Comparison of ENCODE assay signal across 9 cellular contexts in the genomic region with DNA sequence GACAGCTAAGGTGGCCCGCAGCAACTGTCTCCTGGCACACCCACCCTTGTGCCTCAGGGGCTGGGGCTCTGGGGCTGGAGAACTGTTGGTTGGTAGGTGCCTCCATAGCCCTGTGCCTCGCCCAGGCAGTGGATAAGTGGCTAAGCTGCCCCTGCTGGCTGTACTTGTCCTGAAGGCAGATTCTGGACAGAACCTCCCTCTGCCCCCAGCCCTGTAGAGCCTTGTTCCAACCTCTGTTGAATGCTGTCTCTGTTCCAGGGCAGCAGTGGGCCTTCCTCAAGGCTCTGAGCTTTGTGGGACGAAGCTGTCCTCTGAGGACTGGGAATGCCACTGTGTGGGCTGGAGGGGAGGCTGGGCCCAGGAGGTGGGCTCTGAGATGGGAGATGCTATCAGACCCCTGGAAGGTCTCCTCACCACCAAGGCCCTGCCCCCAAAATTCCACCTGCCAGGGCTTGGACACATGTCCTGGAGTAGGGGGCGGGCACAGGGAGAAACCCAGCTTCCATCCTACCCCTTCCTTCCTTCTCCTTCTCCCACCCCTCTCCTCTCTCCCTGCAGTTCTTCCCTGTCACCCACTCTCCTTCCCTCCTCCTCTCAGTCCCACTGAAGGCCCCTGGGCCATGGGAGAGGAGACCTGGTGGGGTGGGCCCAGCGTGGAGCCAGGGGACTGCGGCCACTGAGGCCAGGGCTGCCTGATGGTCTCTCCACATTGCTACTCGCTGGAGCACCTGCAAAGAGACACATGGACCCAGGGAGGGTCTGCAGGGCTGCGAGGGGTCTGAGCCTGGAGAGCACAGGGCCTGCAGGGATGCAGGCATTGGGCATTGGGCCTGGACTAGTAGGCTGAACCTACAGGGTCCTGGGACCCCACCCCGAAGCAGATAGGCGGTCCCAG. TPM values are rescaled to one million over a fixed set of nuclear protein-coding genes. Genes with fewer than 3 reads are reported as not detected.
DNase-seq lines count a peak whose midpoint lies in the region; ATAC-seq and TF ChIP-seq lines count a peak whose summit lies in the region.
"Had no signal": no experiment of that assay in that cellular context is flagged by ENCODE, and none has a peak within 500 bp of the region (broad histone marks: within the 10 kb centered on the region; RNA-seq: fewer than 3 reads in every experiment).

No MANE protein-coding gene starts in this region.

- TF ChIP-seq CTCF in Panc1 (IDR thresholded peaks at IDR 0.05) (no peak), heart right ventricle (IDR thresholded peaks at IDR 0.05) (peak in 4 of 9 donors; percentile 8 to 31 (median 28)), stomach (IDR thresholded peaks at IDR 0.05) (no peak)

- in situ Hi-C loops in Panc1 (cut with HindIII; ENCODE audit: low pct_unique_long_range_greater_than_20kb, low sequenced_read_pairs), result no loop called here

- H3K9me3 ChIP-seq in Panc1 (ENCODE audit: control insufficient read depth, insufficient read depth, low read depth, low read length) (no peaks in the 10 kb centered on the region), heart right ventricle (no peaks in the 10 kb centered on the region), stomach (no peaks in the 10 kb centered on the region)
- H3K9me3 ChIP-seq: SJSA1 had no signal

- WGBS in heart right ventricle, 2 donors, result 87% methylated on average over 9 to 10 of the region's 10 CpGs
- WGBS in stomach, 5 donors, result 81 to 91% (median 87%) methylated on average over 8 to 10 of the region's 10 CpGs

- no TSS peak for BruUV-seq in Panc1 (replicated peaks; lab: Mats Ljungman, UMichigan)

- peak; percentile 6 for ATAC-seq in GM19395 (IDR thresholded peaks at IDR 0.05; ENCODE audit: unreplicated experiment)
- peak; percentile 68 for ATAC-seq in Panc1
- ATAC-seq in heart right ventricle, result peak; percentile 20 to 60 (median 40)

- TF ChIP-seq POLR2A in stomach (IDR thresholded peaks at IDR 0.05), result no peak

- no peak for DNase-seq in Panc1 (ENCODE audit: low read depth, low spot score)
- peak in 1 of 2 donors; percentile 29 for DNase-seq in heart right ventricle
- DNase-seq in stomach, result no peak
- DNase-seq in cerebellar nuclear complex (lab: John Stamatoyannopoulos, UW), result no peak
- no peak for DNase-seq in HT-29 (ENCODE audit: low spot score)
- DNase-seq in stimulated activated CD4-positive, alpha-beta T cell treated with anti-CD3 and anti-CD28 coated beads, Interleukin-2, amount 100 ng/mL, for 48 hours, result no peak

- no peak overlapping the region for H3K27ac ChIP-seq in Panc1 (ENCODE audit: low read length)
- peak overlapping the region; percentile 80 to 98 (median 92) for H3K27ac ChIP-seq in heart right ventricle
- peak overlapping the region in 4 of 5 donors; percentile 66 to 78 (median 71) for H3K27ac ChIP-seq in stomach
- H3K27ac ChIP-seq: SJSA1 had no signal

- H3K4me1 ChIP-seq in Panc1 (ENCODE audit: control insufficient read depth, insufficient read depth, low read length) (peaks cover 8% of the 10 kb centered on the region; the same call in 1 of the 2 replicates), heart right ventricle (peaks cover 18 to 38% (median 21%) of the 10 kb centered on the region in 9 donors), stomach (peaks cover 7 to 31% (median 20%) of the 10 kb centered on the region in 4 donors)

- CTCF ChIA-PET in Panc1 (lab: Charles Lee), result interaction anchor here (0.6 kb wide), 2 partner anchors 23 to 64 kb away, joined by 3 to 6 read pairs; no protein-coding TSS in a partner anchor

- intact Hi-C loops in Panc1 (cut with micrococcal nuclease; ENCODE audit: unreplicated experiment), result no loop called here
- intact Hi-C loops in heart right ventricle (cut with DNase I), result loop anchor here in 2 of 10 donors (10.0 kb wide), 1 partner anchor 56 kb away; the partner anchor contains the start of gene NEU4 (in 2 of the 2)
- intact Hi-C loops in stomach (cut with DNase I; ENCODE audit: low total_unique reads), result no loop called here

- POLR2A ChIA-PET in Panc1 (lab: Charles Lee), result no interaction called here

- H3K4me3 ChIP-seq in Panc1 (ENCODE audit: low read depth in 2 of 2, low read length in 2 of 2) (no peak overlapping the region), heart right ventricle (peak overlapping the region in 8 of 10 donors; percentile 27 to 47 (median 42)), stomach (peak overlapping the region in 3 of 4 donors; percentile 9 to 31 (median 27))
- H3K4me3 ChIP-seq: SJSA1 had no signal

- H3K36me3 ChIP-seq in Panc1 (ENCODE audit: control insufficient read depth, insufficient read depth, low read length) (no peaks in the 10 kb centered on the region), heart right ventricle (no peaks in the 10 kb centered on the region), stomach (no peaks in the 10 kb centered on the region)
- H3K36me3 ChIP-seq: SJSA1 had no signal

- no peak for TF ChIP-seq EP300 in stomach (IDR thresholded peaks at IDR 0.05)

- H3K27me3 ChIP-seq in Panc1 (ENCODE audit: control insufficient read depth, insufficient read depth, low read length), result no peaks in the 10 kb centered on the region
- peaks cover 0 to 36% (median 19%) of the 10 kb centered on the region in 7 donors for H3K27me3 ChIP-seq in heart right ventricle
- peaks cover 3 to 74% (median 22%) of the 10 kb centered on the region in 3 donors for H3K27me3 ChIP-seq in stomach

RNA-seq across cellular contexts. Expression of gene PDCD1, which starts 1.7 kb away (rescaled TPM):
- 0.15 TPM for total RNA-seq in Panc1 (2021; ENCODE audit: unreplicated experiment)
- 0.29 TPM for polyA plus RNA-seq in Panc1 (2012; ENCODE audit: insufficient read length)
- 10 to 100 TPM in 1 of 10 donors, 1 to 10 TPM in 9; 1.3 to 14.2 (median 2.8) TPM for total RNA-seq in heart right ventricle
- 1 to 10 TPM; 6.4 to 7.1 TPM for polyA plus RNA-seq in heart right ventricle
- 1 to 10 TPM in 1 of 5 donors, under 1 TPM in 1, not detected in 3; 0.18 to 2.2 TPM for total RNA-seq in stomach
- polyA plus RNA-seq in stomach, result under 1 TPM; 0.31 to 0.76 (median 0.60) TPM
- total RNA-seq in HT-29 (2014; rRNA removed; shearing (Covaris generic)), result not detected in 2 replicates
- total RNA-seq: SJSA1 had no signal

RNA-seq across cellular contexts. Expression of gene RTP5, which starts 9.1 kb away (rescaled TPM):
- total RNA-seq in Panc1 (2021; ENCODE audit: unreplicated experiment) (not detected), heart right ventricle (not detected), stomach (under 1 TPM in 1 of 5 donors, not detected in 4; 0.43 TPM)
- not detected for polyA plus RNA-seq in Panc1 (2012; ENCODE audit: insufficient read length)
- polyA plus RNA-seq in heart right ventricle (under 1 TPM in 1 of 2 donors, not detected in 1; 0.15 TPM), stomach (under 1 TPM in 1 of 3 donors, not detected in 2; 0.10 TPM)
- total RNA-seq in HT-29 (2014; rRNA removed; shearing (Covaris generic)), result not detected in 2 replicates
- total RNA-seq: epithelial cell of proximal tubule, SJSA1 had no signal

RNA-seq across cellular contexts. Expression of gene NEU4, which starts 51.4 kb away (rescaled TPM):
- total RNA-seq in Panc1 (2021; ENCODE audit: unreplicated experiment) (10.0 TPM), heart right ventricle (1 to 10 TPM in 1 of 10 donors, under 1 TPM in 7, not detected in 2; 0.07 to 1.2 (median 0.46) TPM), stomach (100 to 1,000 TPM in 1 of 5 donors, not detected in 4; 415 TPM)
- polyA plus RNA-seq in Panc1 (2012; ENCODE audit: insufficient read length), result 18.8 TPM
- polyA plus RNA-seq in heart right ventricle (1 to 10 TPM in 1 of 2 donors, under 1 TPM in 1; 0.22 to 1.0 TPM), stomach (under 1 TPM in 1 of 3 donors, not detected in 2; 0.08 TPM)
- total RNA-seq in HT-29 (2014; rRNA removed; shearing (Covaris generic)), result 0.31 and 1.1 TPM in 2 replicates
- total RNA-seq: epithelial cell of proximal tubule, SJSA1 had no signal

Comparison
In these comparisons a context has a peak if more than half of its experiments do, and no peak if none do; other contexts are left out.
1. ATAC-seq: peak in every context shown above with its lines; median percentile 68 in Panc1; 40 in heart right ventricle; 6 in GM19395.
2. H3K4me3 ChIP-seq: peak in heart right ventricle (8 of 10) and stomach (3 of 4); none in Panc1 (0 of 2).